In the genomic region with DNA sequence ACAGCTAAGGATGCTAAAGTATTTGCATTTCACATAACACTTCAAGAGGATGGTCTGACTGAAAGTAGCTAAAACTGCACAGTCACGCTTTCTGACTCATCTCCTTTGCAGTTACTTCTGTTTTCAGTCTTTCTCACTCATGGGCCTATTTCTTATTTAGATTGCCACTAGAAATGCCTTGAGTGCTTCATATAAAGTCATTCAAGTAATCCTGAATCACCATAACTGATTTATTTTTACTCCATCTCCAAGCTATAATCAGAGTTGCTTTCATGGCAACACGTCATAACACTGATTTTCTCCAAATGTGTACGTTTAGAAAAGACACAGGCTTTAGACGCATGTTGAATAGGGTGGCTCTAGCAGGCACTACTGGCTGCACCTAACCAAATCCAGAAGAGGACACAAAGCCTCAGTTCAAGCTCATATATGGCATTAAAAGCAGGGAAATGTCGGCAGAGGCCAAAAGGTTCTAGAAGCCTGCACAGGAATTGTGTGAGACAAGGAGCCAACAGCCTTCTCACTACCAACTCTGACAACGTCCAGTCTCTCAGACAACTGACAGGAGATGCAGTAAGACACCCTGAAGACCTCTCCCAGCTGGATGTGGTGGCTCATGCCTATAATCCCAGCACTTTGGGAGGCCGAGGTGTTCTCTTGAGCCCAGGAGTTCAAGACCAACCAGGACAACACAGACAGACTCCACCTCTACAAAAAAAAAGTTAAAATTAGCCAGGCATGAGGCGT, we compare ENCODE assay signal across 9 cellular contexts.
DNase-seq lines count a peak whose midpoint lies in the region; ATAC-seq and TF ChIP-seq lines count a peak whose summit lies in the region.
"Had no signal": no experiment of that assay in that cellular context is flagged by ENCODE, and none has a peak within 500 bp of the region (broad histone marks: within the 10 kb centered on the region; RNA-seq: fewer than 3 reads in every experiment).

No MANE protein-coding gene starts in this region.

- DNase-seq in GM12865 (ENCODE audit: low read depth) (peak; percentile 93), NCI-H748 (lab: John Stamatoyannopoulos, UW; ENCODE audit: unreplicated experiment) (no peak), NCI-H524 treated with DMSO at 0.1 percent for 48 hours (lab: John Stamatoyannopoulos, UW) (no peak), NCI-H1436 treated with DMSO at 0.1 percent for 48 hours (lab: John Stamatoyannopoulos, UW) (no peak)

- no peaks in the 10 kb centered on the region for H3K9me3 Mint-ChIP-seq in activated T-helper 17 cell treated with anti-CD3 and anti-CD28 coated beads, Interleukin-2, amount 50 U/mL, for 72 hours

- no peaks in the 10 kb centered on the region for H3K4me1 ChIP-seq in mucosa of rectum (ENCODE audit: control insufficient read depth in 2 of 2, insufficient read depth in 2 of 2, low read length in 2 of 2)
- H3K4me1 ChIP-seq: parathyroid adenoma had no signal

- H3K27ac ChIP-seq in mucosa of rectum (ENCODE audit: low read depth in 2 of 2, low read length in 2 of 2), result peak overlapping the region; percentile 14 to 21
- H3K27ac ChIP-seq: parathyroid adenoma had no signal

- H3K9ac ChIP-seq in mucosa of rectum (ENCODE audit: low read depth in 1 of 2, low read length in 2 of 2), result no peak overlapping the region
- H3K9ac ChIP-seq: parathyroid adenoma had no signal

- H3K27me3 Mint-ChIP-seq in activated T-helper 17 cell treated with anti-CD3 and anti-CD28 coated beads, Interleukin-2, amount 50 U/mL, for 72 hours, result no peaks in the 10 kb centered on the region

- H3K4me3 Mint-ChIP-seq in activated T-helper 17 cell treated with anti-CD3 and anti-CD28 coated beads, Interleukin-2, amount 50 U/mL, for 72 hours, result no peak overlapping the region

- H3K27ac Mint-ChIP-seq in activated T-helper 17 cell treated with anti-CD3 and anti-CD28 coated beads, Interleukin-2, amount 50 U/mL, for 72 hours, result peak overlapping the region; percentile 25

- H3K4me3 ChIP-seq in GM12865 (ENCODE audit: low read depth, low read length) (peak overlapping the region; percentile 36), mucosa of rectum (ENCODE audit: low read length in 2 of 2) (no peak overlapping the region)

- H3K36me3 ChIP-seq in mucosa of rectum (ENCODE audit: control insufficient read depth in 2 of 2, insufficient read depth in 2 of 2, low read length in 2 of 2), result no peaks in the 10 kb centered on the region

- no peaks in the 10 kb centered on the region for H3K27me3 ChIP-seq in mucosa of rectum (ENCODE audit: control insufficient read depth in 2 of 2, insufficient read depth in 2 of 2, low read length in 2 of 2)

- no peaks in the 10 kb centered on the region for H3K36me3 Mint-ChIP-seq in activated T-helper 17 cell treated with anti-CD3 and anti-CD28 coated beads, Interleukin-2, amount 50 U/mL, for 72 hours (ENCODE audit: low read depth)

- peak; percentile 95 for ATAC-seq in GM21390 (IDR thresholded peaks at IDR 0.05; ENCODE audit: unreplicated experiment)
- ATAC-seq in HG03558 (IDR thresholded peaks at IDR 0.05; ENCODE audit: extremely low read depth, unreplicated experiment), result peak; percentile 97
- ATAC-seq in activated T-helper 17 cell treated with anti-CD3 and anti-CD28 coated beads, Interleukin-2, amount 50 U/mL, for 72 hours (replicated peaks), result peak; percentile 91

- H3K9me3 ChIP-seq in mucosa of rectum (ENCODE audit: control insufficient read depth in 2 of 2, low read length in 2 of 2), result no peaks in the 10 kb centered on the region

- no peak for TF ChIP-seq CTCF in GM12865 (IDR thresholded peaks at IDR 0.05; ENCODE audit: insufficient read depth, low read depth, low read length, missing control alignments)

- H3K4me1 Mint-ChIP-seq in activated T-helper 17 cell treated with anti-CD3 and anti-CD28 coated beads, Interleukin-2, amount 50 U/mL, for 72 hours, result peaks cover 10% of the 10 kb centered on the region
